In the genomic region with DNA sequence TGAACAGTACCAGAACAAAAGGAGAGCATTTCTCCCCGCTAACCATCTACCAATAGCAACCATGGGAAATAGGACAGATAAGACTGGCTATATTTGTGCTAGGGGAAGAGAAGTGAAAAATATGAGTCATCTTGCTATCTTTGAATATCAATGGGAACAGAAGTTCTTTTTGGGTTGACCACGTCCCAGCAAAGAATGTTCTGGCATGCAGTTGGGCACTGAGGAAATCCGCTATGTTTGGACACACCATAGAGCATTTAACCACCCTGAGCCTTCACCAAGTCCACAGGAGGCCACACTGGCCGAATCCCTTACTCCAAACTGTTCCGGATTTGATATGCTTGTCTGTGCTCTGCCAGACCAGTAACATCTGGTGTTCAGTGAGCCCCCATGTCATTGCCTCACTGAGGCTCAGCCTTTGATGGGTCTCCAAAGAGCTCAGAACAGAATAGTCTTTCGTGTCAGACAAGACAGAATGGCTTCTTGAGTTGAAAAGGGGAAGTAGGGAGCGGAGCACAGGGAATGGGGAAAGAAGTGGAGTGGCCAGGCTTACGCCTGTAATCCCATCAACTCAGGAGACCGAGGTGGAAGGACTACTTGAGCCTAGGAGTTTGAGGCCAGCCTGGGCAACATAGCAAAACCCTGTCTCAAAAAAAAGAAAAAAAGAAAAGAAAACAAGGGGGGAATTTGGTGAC, we compare ENCODE assay signal across 11 cellular contexts.
DNase-seq lines count a peak whose midpoint lies in the region; ATAC-seq and TF ChIP-seq lines count a peak whose summit lies in the region.
"Had no signal": no experiment of that assay in that cellular context is flagged by ENCODE, and none has a peak within 500 bp of the region (broad histone marks: within the 10 kb centered on the region; RNA-seq: fewer than 3 reads in every experiment).

No MANE protein-coding gene starts in this region.

- CTCF ChIA-PET in MCF 10A (lab: Yijun Ruan, JAX), result interaction anchor here (0.7 to 5.1 kb wide), 11 partner anchors 12 to 881 kb away, joined by 3 to 32 read pairs (median 5); no protein-coding TSS in a partner anchor
- CTCF ChIA-PET in mammary epithelial cell (lab: Charles Lee; ENCODE audit: low non-redundant PET), result no interaction called here

- H3K4me2 ChIP-seq in mammary epithelial cell (ENCODE audit: insufficient read depth, low read depth, low read length), result no peak overlapping the region

- in situ Hi-C loops in mammary epithelial cell (cut with MboI; ENCODE audit: low sequenced_read_pairs in 2 of 2), result no loop called here
- in situ Hi-C loops in brain microvascular endothelial cell (cut with HindIII; ENCODE audit: low pct_ligation_motif_present, low sequenced_read_pairs), result loop anchor here (10.0 kb wide), 1 partner anchor 222 kb away; no protein-coding TSS in a partner anchor

- H3K4me1 ChIP-seq in mammary epithelial cell (ENCODE audit: insufficient read depth, low read length), result peaks cover 5% of the 10 kb centered on the region
- no peaks in the 10 kb centered on the region for H3K4me1 ChIP-seq in left lung
- no peaks in the 10 kb centered on the region for H3K4me1 ChIP-seq in aorta (ENCODE audit: control insufficient read depth in 1 of 2, insufficient read depth in 2 of 2, low read length in 2 of 2)

- H3K9ac ChIP-seq in mammary epithelial cell (ENCODE audit: insufficient read depth, low read length), result no peak overlapping the region

- dilution Hi-C loops in mammary epithelial cell (cut with HindIII; ENCODE audit: low sequenced_read_pairs), result loop anchor here (5.0 kb wide), 1 partner anchor 180 kb away; no protein-coding TSS in a partner anchor

- POLR2A ChIA-PET in MCF 10A (lab: Yijun Ruan, JAX), result interaction anchor here (1.5 to 1.6 kb wide), 2 partner anchors 8 to 54 kb away, joined by 4 read pairs; no protein-coding TSS in a partner anchor

- peaks cover 100% of the 10 kb centered on the region for H3K36me3 Mint-ChIP-seq in MCF 10A (ENCODE audit: insufficient read depth, unreplicated experiment)

- H3K27ac ChIP-seq in mammary epithelial cell (ENCODE audit: insufficient read depth, low read depth, low read length), result no peak overlapping the region
- peak overlapping the region; percentile 50 for H3K27ac ChIP-seq in brain microvascular endothelial cell
- peak overlapping the region in 1 of 2 donors; percentile 19 for H3K27ac ChIP-seq in left lung
- H3K27ac ChIP-seq in aorta (ENCODE audit: low read depth in 1 of 2, low read length in 2 of 2), result peak overlapping the region; percentile 32 to 98

- peaks cover 46% of the 10 kb centered on the region for H3K79me2 ChIP-seq in mammary epithelial cell (ENCODE audit: insufficient read depth, low read length)

- WGBS in mammary epithelial cell (ENCODE audit: low coverage, missing lambda C conversion rate), result 99% methylated on average over 9 of the region's 9 CpGs
- WGBS in aorta, 2 donors, result 53 to 62% methylated on average over 9 of the region's 9 CpGs

- peak; percentile 60 for ATAC-seq in left lung
- ATAC-seq in aorta (ENCODE audit: low FRiP score), result peak; percentile 69
- ATAC-seq in GM18519 (IDR thresholded peaks at IDR 0.05; ENCODE audit: low FRiP score, unreplicated experiment), result no peak
- ATAC-seq: activated T-helper 17 cell treated with anti-CD3 and anti-CD28 coated beads, Interleukin-2, amount 50 U/mL, for 72 hours; effector memory CD8-positive, alpha-beta T cell had no signal

- H3K4me3 Mint-ChIP-seq in MCF 10A (ENCODE audit: unreplicated experiment), result no peak overlapping the region
- H3K4me3 Mint-ChIP-seq: activated T-helper 17 cell treated with anti-CD3 and anti-CD28 coated beads, Interleukin-2, amount 50 U/mL, for 72 hours; effector memory CD8-positive, alpha-beta T cell had no signal

- peak overlapping the region; percentile 50 for H3K27ac Mint-ChIP-seq in MCF 10A (ENCODE audit: low read depth, unreplicated experiment)
- H3K27ac Mint-ChIP-seq: activated T-helper 17 cell treated with anti-CD3 and anti-CD28 coated beads, Interleukin-2, amount 50 U/mL, for 72 hours; effector memory CD8-positive, alpha-beta T cell had no signal

- H3K27me3 ChIP-seq in mammary epithelial cell (ENCODE audit: insufficient read depth, low read length) (no peaks in the 10 kb centered on the region), brain microvascular endothelial cell (replicated peaks) (no peaks in the 10 kb centered on the region), left lung (no peaks in the 10 kb centered on the region), aorta (ENCODE audit: control insufficient read depth in 1 of 2, insufficient read depth in 2 of 2, low read length in 1 of 2) (no peaks in the 10 kb centered on the region)

- no peaks in the 10 kb centered on the region for H3K9me3 Mint-ChIP-seq in MCF 10A (ENCODE audit: unreplicated experiment)
- H3K9me3 Mint-ChIP-seq: activated T-helper 17 cell treated with anti-CD3 and anti-CD28 coated beads, Interleukin-2, amount 50 U/mL, for 72 hours; effector memory CD8-positive, alpha-beta T cell had no signal

- H4K20me1 ChIP-seq in mammary epithelial cell (ENCODE audit: insufficient read depth, low read length), result no peaks in the 10 kb centered on the region

- intact Hi-C loops in MCF 10A (cut with micrococcal nuclease), result no loop called here
- intact Hi-C loops in mammary epithelial cell (cut with micrococcal nuclease), result no loop called here
- intact Hi-C loops in left lung (cut with DNase I), result no loop called here
- intact Hi-C loops in aorta (cut with DNase I), result no loop called here

- DNase-seq in MCF 10A (ENCODE audit: unreplicated experiment) (no peak), mammary epithelial cell (no peak), brain microvascular endothelial cell (peak; percentile 57), left lung (peak in 1 of 2 donors; percentile 44), aorta (peak in 1 of 2 donors; percentile 62), mucosa of gallbladder (ENCODE audit: low spot score) (no peak), DMS79 treated with DMSO at 0.1 percent for 48 hours (lab: John Stamatoyannopoulos, UW) (no peak)
- DNase-seq: effector memory CD8-positive, alpha-beta T cell; NK-92 treated with Interleukin-12 subunit alpha and Interleukin-12 subunit beta, amount 100 ng/mL, for 24 hours had no signal

- TF ChIP-seq CTCF in MCF 10A (IDR thresholded peaks at IDR 0.05; ENCODE audit: unreplicated experiment) (no peak), mammary epithelial cell (conservative IDR thresholded peaks at IDR 0.05 in 1 of 2, IDR thresholded peaks at IDR 0.05 in 1 of 2; ENCODE audit: extremely low read depth in 1 of 2, insufficient read depth in 1 of 2, low read depth in 1 of 2, low read length in 2 of 2) (no peak), brain microvascular endothelial cell (IDR thresholded peaks at IDR 0.05; ENCODE audit: low read depth, low read length, missing control alignments) (no peak), left lung (IDR thresholded peaks at IDR 0.05) (no peak)

- H3K9me3 ChIP-seq in mammary epithelial cell (replicated peaks; ENCODE audit: insufficient read depth, low read length) (no peaks in the 10 kb centered on the region), left lung (no peaks in the 10 kb centered on the region), aorta (ENCODE audit: control insufficient read depth, low read length) (no peaks in the 10 kb centered on the region)

- BruUV-seq in MCF 10A (replicated peaks; lab: Mats Ljungman, UMichigan), result no TSS peak
- no TSS peak for BruUV-seq in mammary epithelial cell (replicated peaks; lab: Mats Ljungman, UMichigan)

- no peak overlapping the region for H3K4me3 ChIP-seq in mammary epithelial cell (replicated peaks in 1 of 3; ENCODE audit: insufficient read depth in 1 of 3, low read depth in 2 of 3, low read length in 3 of 3)
- no peak overlapping the region for H3K4me3 ChIP-seq in brain microvascular endothelial cell (ENCODE audit: low read depth, low read length)
- H3K4me3 ChIP-seq in left lung, result no peak overlapping the region
- no peak overlapping the region for H3K4me3 ChIP-seq in aorta (ENCODE audit: low read length in 2 of 2)

- no peak overlapping the region for H2AFZ ChIP-seq in mammary epithelial cell (ENCODE audit: low read depth, low read length)

- H3K27me3 Mint-ChIP-seq in MCF 10A (ENCODE audit: insufficient read depth, unreplicated experiment), result no peaks in the 10 kb centered on the region

- H3K36me3 ChIP-seq in mammary epithelial cell (ENCODE audit: insufficient read depth, low read length) (peaks cover 54% of the 10 kb centered on the region), brain microvascular endothelial cell (replicated peaks) (peaks cover 48% of the 10 kb centered on the region), left lung (peaks cover 0 to 16% of the 10 kb centered on the region in 2 donors), aorta (ENCODE audit: control insufficient read depth in 1 of 2, insufficient read depth in 2 of 2, low read length in 1 of 2) (peaks cover 0 to 10% of the 10 kb centered on the region in 2 donors)

- H3K4me1 Mint-ChIP-seq in MCF 10A (ENCODE audit: insufficient read depth, unreplicated experiment), result peaks cover 6% of the 10 kb centered on the region
